19 cellular contexts compared by ENCODE assay signal in the genomic region with DNA sequence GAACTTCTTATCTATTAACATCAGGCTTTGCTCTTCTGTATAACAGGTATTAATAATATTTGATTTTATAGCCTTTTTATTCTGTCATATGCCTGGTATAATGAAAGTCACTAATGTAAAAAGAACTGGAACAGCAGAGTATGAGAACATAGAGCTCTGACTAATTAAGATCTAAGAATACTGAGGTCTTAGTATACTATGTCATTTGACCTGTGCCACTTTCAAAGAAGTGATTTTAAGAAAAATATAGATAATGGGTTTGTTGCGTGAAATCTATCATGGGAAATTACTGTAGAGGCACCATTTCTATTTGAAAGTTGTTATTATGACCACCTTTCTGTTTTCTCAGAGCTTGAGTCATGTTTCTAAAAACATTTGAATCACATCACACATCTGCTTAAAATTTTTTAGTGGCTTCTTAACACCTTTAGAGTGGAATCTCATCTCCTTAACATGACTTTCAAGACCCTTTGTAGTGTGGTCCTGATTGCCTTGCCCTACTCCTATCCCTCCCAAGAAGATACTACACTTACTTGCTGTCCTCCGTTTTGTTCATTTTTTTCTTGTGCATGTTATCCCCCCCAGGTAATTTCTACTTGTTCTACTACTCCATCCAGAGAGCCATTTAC. TPM values are rescaled to one million over a fixed set of nuclear protein-coding genes. Genes with fewer than 3 reads are reported as not detected.
DNase-seq lines count a peak whose midpoint lies in the region; ATAC-seq, FAIRE-seq and TF ChIP-seq lines count a peak whose summit lies in the region.
"Had no signal": no experiment of that assay in that cellular context is flagged by ENCODE, and none has a peak within 500 bp of the region (broad histone marks: within the 10 kb centered on the region; RNA-seq: fewer than 3 reads in every experiment).

No MANE protein-coding gene starts in this region.

- intact Hi-C loops in activated CD4-positive, alpha-beta T cell treated with anti-CD3 and anti-CD28 coated beads for 36 hours (cut with DNase I, micrococcal nuclease), result no loop called here

- ATAC-seq in activated CD4-positive, alpha-beta T cell treated with anti-CD3 and anti-CD28 coated beads for 36 hours, result no peak
- peak; percentile 56 to 69 for ATAC-seq in activated T-cell treated with anti-CD3 and anti-CD28 coated beads, Interleukin-2, amount 50 U/mL, for 4 hours
- ATAC-seq: GM23338 had no signal

- H3K4me1 Mint-ChIP-seq in activated CD4-positive, alpha-beta T cell treated with anti-CD3 and anti-CD28 coated beads for 36 hours, result peaks cover 6% of the 10 kb centered on the region
- peaks cover 3% of the 10 kb centered on the region for H3K4me1 Mint-ChIP-seq in activated T-cell treated with anti-CD3 and anti-CD28 coated beads, Interleukin-2, amount 50 U/mL, for 4 hours (ENCODE audit: low read depth)
- H3K4me1 Mint-ChIP-seq in activated naive CD8-positive, alpha-beta T cell treated with anti-CD3 and anti-CD28 coated beads for 36 hours, result peaks cover 10% of the 10 kb centered on the region
- H3K4me1 Mint-ChIP-seq: GM23338 had no signal

- TF ChIP-seq POLR2A in GM12891 (IDR thresholded peaks at IDR 0.05; ENCODE audit: low read depth, low read length), result no peak

- FAIRE-seq in GM12891 (lab: Jason Lieb, UNC), result peak; percentile 5
- FAIRE-seq: H54, HTR-8/SVneo had no signal

- no peaks in the 10 kb centered on the region for H3K9me3 Mint-ChIP-seq in activated CD4-positive, alpha-beta T cell treated with anti-CD3 and anti-CD28 coated beads for 36 hours (ENCODE audit: low read depth)
- no peaks in the 10 kb centered on the region for H3K9me3 Mint-ChIP-seq in activated T-cell treated with anti-CD3 and anti-CD28 coated beads, Interleukin-2, amount 50 U/mL, for 4 hours
- no peaks in the 10 kb centered on the region for H3K9me3 Mint-ChIP-seq in activated naive CD8-positive, alpha-beta T cell treated with anti-CD3 and anti-CD28 coated beads for 36 hours
- H3K9me3 Mint-ChIP-seq: CD14-positive monocyte; CD4-positive, alpha-beta memory T cell; GM23338 had no signal

- no peaks in the 10 kb centered on the region for H3K27me3 Mint-ChIP-seq in activated CD4-positive, alpha-beta T cell treated with anti-CD3 and anti-CD28 coated beads for 36 hours
- no peaks in the 10 kb centered on the region for H3K27me3 Mint-ChIP-seq in activated T-cell treated with anti-CD3 and anti-CD28 coated beads, Interleukin-2, amount 50 U/mL, for 4 hours (ENCODE audit: low read depth)
- no peaks in the 10 kb centered on the region for H3K27me3 Mint-ChIP-seq in activated naive CD8-positive, alpha-beta T cell treated with anti-CD3 and anti-CD28 coated beads for 36 hours
- H3K27me3 Mint-ChIP-seq: CD4-positive, alpha-beta memory T cell had no signal

- POLR2A ChIA-PET in activated CD4-positive, alpha-beta T cell treated with anti-CD3 and anti-CD28 coated beads for 36 hours (lab: Charles Lee), result interaction anchor here (0.6 to 0.7 kb wide), 2 partner anchors 8 to 14 kb away, joined by 3 read pairs; a partner anchor contains a TSS

- H3K4me3 Mint-ChIP-seq in activated CD4-positive, alpha-beta T cell treated with anti-CD3 and anti-CD28 coated beads for 36 hours, result no peak overlapping the region
- no peak overlapping the region for H3K4me3 Mint-ChIP-seq in activated T-cell treated with anti-CD3 and anti-CD28 coated beads, Interleukin-2, amount 50 U/mL, for 4 hours
- H3K4me3 Mint-ChIP-seq in activated naive CD8-positive, alpha-beta T cell treated with anti-CD3 and anti-CD28 coated beads for 36 hours, result no peak overlapping the region
- H3K4me3 Mint-ChIP-seq: CD14-positive monocyte; CD4-positive, alpha-beta memory T cell; GM23338 had no signal

- H3K27ac Mint-ChIP-seq in activated CD4-positive, alpha-beta T cell treated with anti-CD3 and anti-CD28 coated beads for 36 hours, result peak overlapping the region; percentile 6
- H3K27ac Mint-ChIP-seq in activated naive CD8-positive, alpha-beta T cell treated with anti-CD3 and anti-CD28 coated beads for 36 hours, result peak overlapping the region; percentile 44
- H3K27ac Mint-ChIP-seq: CD4-positive, alpha-beta memory T cell; GM23338 had no signal

- CTCF ChIA-PET in activated CD4-positive, alpha-beta T cell treated with anti-CD3 and anti-CD28 coated beads for 36 hours (lab: Charles Lee), result interaction anchor here (1.1 kb wide), 1 partner anchor 8 kb away, joined by 4 read pairs; no protein-coding TSS in a partner anchor

- no peak for DNase-seq in activated CD4-positive, alpha-beta T cell treated with anti-CD3 and anti-CD28 coated beads for 36 hours
- DNase-seq in activated CD4-positive, alpha-beta T cell treated with anti-CD3 and anti-CD28 coated beads, Interleukin-2, amount 50 U/mL, for 4 hours, result no peak
- DNase-seq in activated T-cell treated with anti-CD3 and anti-CD28 coated beads, Interleukin-2, amount 50 U/mL, for 4 hours, result no peak
- DNase-seq in activated T-cell treated with anti-CD3 and anti-CD28 coated beads for 4 hours (no peak), GM12891 (ENCODE audit: insufficient read length, low spot score) (no peak), NCI-H774 (lab: John Stamatoyannopoulos, UW) (no peak), NCI-H1417 treated with DMSO at 0.1 percent for 48 hours (lab: John Stamatoyannopoulos, UW) (no peak)
- DNase-seq in activated naive CD8-positive, alpha-beta T cell treated with anti-CD3 and anti-CD28 coated beads for 36 hours, result no peak
- DNase-seq: 8988T; CD4-positive, alpha-beta memory T cell; DMS153; DMS79; GDM1; HCEC 1CT had no signal

- H3K36me3 Mint-ChIP-seq in activated CD4-positive, alpha-beta T cell treated with anti-CD3 and anti-CD28 coated beads for 36 hours (ENCODE audit: low read depth), result peaks cover 56% of the 10 kb centered on the region
- peaks cover 50% of the 10 kb centered on the region for H3K36me3 Mint-ChIP-seq in activated T-cell treated with anti-CD3 and anti-CD28 coated beads, Interleukin-2, amount 50 U/mL, for 4 hours (ENCODE audit: insufficient read depth)
- peaks cover 34% of the 10 kb centered on the region for H3K36me3 Mint-ChIP-seq in activated naive CD8-positive, alpha-beta T cell treated with anti-CD3 and anti-CD28 coated beads for 36 hours

TF ChIP-seq in GM12891, 5 proteins besides CTCF, POLR2A, EP300 and RAD21:
- TF ChIP-seq TAF1 (IDR thresholded peaks at IDR 0.05; ENCODE audit: low read depth, low read length) (no peak), POLR2AphosphoS5 (IDR thresholded peaks at IDR 0.05; ENCODE audit: low read depth, low read length) (no peak), SPI1 (IDR thresholded peaks at IDR 0.05; ENCODE audit: low read depth, low read length) (no peak), PAX5 (IDR thresholded peaks at IDR 0.05; ENCODE audit: insufficient read depth, low read length, severe bottlenecking) (no peak), POU2F2 (IDR thresholded peaks at IDR 0.05; ENCODE audit: low read depth, low read length) (no peak)

RNA-seq across cellular contexts. Expression of a gene that starts 14.3 kb away (rescaled TPM):
- 10 to 100 TPM; 58.6 to 61.7 TPM for total RNA-seq in activated CD4-positive, alpha-beta T cell treated with anti-CD3 and anti-CD28 coated beads for 36 hours
- 10 to 100 TPM; 90.0 to 98.2 (median 92.1) TPM for total RNA-seq in activated T-cell treated with anti-CD3 and anti-CD28 coated beads, Interleukin-2, amount 50 U/mL, for 4 hours
- polyA plus RNA-seq in GM12891 (2012; ENCODE audit: low read depth, missing spikeins), result 12.6 TPM
- 10 to 100 TPM; 79.7 to 80.7 TPM for total RNA-seq in activated naive CD8-positive, alpha-beta T cell treated with anti-CD3 and anti-CD28 coated beads for 36 hours

RNA-seq across cellular contexts. Expression of a gene that starts 34.9 kb away (rescaled TPM):
- under 1 TPM; 0.54 to 0.85 TPM for total RNA-seq in activated CD4-positive, alpha-beta T cell treated with anti-CD3 and anti-CD28 coated beads for 36 hours
- total RNA-seq in activated T-cell treated with anti-CD3 and anti-CD28 coated beads, Interleukin-2, amount 50 U/mL, for 4 hours, result under 1 TPM; 0.20 to 0.30 (median 0.21) TPM
- not detected for polyA plus RNA-seq in GM12891 (2012; ENCODE audit: low read depth, missing spikeins)
- 1 to 10 TPM in 1 of 2 experiments, under 1 TPM in 1; 0.99 to 1.1 TPM for total RNA-seq in activated naive CD8-positive, alpha-beta T cell treated with anti-CD3 and anti-CD28 coated beads for 36 hours
- total RNA-seq: CD4-positive, alpha-beta memory T cell; Daoy had no signal
- polyA plus RNA-seq: CD4-positive, alpha-beta memory T cell had no signal
